10 cellular contexts compared by ENCODE assay signal in genomic region chr13:106104281-106104901, GRCh38.
A peak's percentile ranks its signal among the peaks of the same experiment; 100 is the strongest.
DNase-seq lines count a peak whose midpoint lies in the region; ATAC-seq and TF ChIP-seq lines count a peak whose summit lies in the region.
"Had no signal": no experiment of that assay in that cellular context is flagged by ENCODE, and none has a peak within 500 bp of the region (broad histone marks: within the 10 kb centered on the region; RNA-seq: fewer than 3 reads in every experiment).

No MANE protein-coding gene starts in this region.

- no peaks in the 10 kb centered on the region for H3K36me3 Mint-ChIP-seq in HFFc6 (ENCODE audit: low read depth)

- DNase-seq in HFFc6 (peak; percentile 89), SK-N-SH (no peak), fibroblast of mammary gland (ENCODE audit: low read depth) (peak; percentile 94), smooth muscle cell (lab: John Stamatoyannopoulos, UW; ENCODE audit: unreplicated experiment) (no peak), cerebellum (ENCODE audit: low spot score) (no peak), right atrium auricular region (ENCODE audit: low spot score) (no peak)
- DNase-seq in stimulated activated naive CD4-positive, alpha-beta T cell (lab: John Stamatoyannopoulos, UW): no peak
- DNase-seq: activated gamma-delta T cell; stimulated activated CD4-positive, alpha-beta T cell treated with anti-CD3 and anti-CD28 coated beads, Interleukin-15, amount 100 ng/mL, for 24 hours had no signal

- no peaks in the 10 kb centered on the region for H3K9me2 ChIP-seq in SK-N-SH

- no peak for TF ChIP-seq RAD21 in SK-N-SH (IDR thresholded peaks at IDR 0.05; ENCODE audit: low read length)

- no peaks in the 10 kb centered on the region for H4K20me1 ChIP-seq in SK-N-SH (ENCODE audit: insufficient read depth)
- H4K20me1 ChIP-seq in smooth muscle cell (ENCODE audit: low read depth): no peaks in the 10 kb centered on the region

- TF ChIP-seq EP300 in SK-N-SH (IDR thresholded peaks at IDR 0.05; ENCODE audit: borderline replicate concordance in 1 of 2, low read depth in 1 of 2, low read length in 1 of 2): peak in 1 of 2 experiments; percentile 65; a peak in 1 of 4 replicates

- TF ChIP-seq CTCF in HFFc6 (IDR thresholded peaks at IDR 0.05): no peak
- no peak for TF ChIP-seq CTCF in SK-N-SH (IDR thresholded peaks at IDR 0.05)
- no peak for TF ChIP-seq CTCF in fibroblast of mammary gland (conservative IDR thresholded peaks at IDR 0.05; ENCODE audit: control insufficient read depth, insufficient read depth, low read depth, low read length)
- TF ChIP-seq CTCF in smooth muscle cell (IDR thresholded peaks at IDR 0.05; ENCODE audit: borderline replicate concordance, insufficient read depth, poor library complexity, severe bottlenecking): no peak
- no peak for TF ChIP-seq CTCF in right atrium auricular region (IDR thresholded peaks at IDR 0.05)

- no peaks in the 10 kb centered on the region for H3K27me3 ChIP-seq in SK-N-SH (ENCODE audit: insufficient read depth)
- H3K27me3 ChIP-seq in smooth muscle cell (ENCODE audit: low read depth): no peaks in the 10 kb centered on the region
- no peaks in the 10 kb centered on the region for H3K27me3 ChIP-seq in right atrium auricular region

- POLR2A ChIA-PET in SK-N-SH (lab: Yijun Ruan, JAX): no interaction called here

- H3K4me3 Mint-ChIP-seq in HFFc6: peak overlapping the region; percentile 76

- H3K9me3 ChIP-seq in SK-N-SH (no peaks in the 10 kb centered on the region), smooth muscle cell (replicated peaks; ENCODE audit: low read depth) (no peaks in the 10 kb centered on the region), right atrium auricular region (no peaks in the 10 kb centered on the region)

- CTCF ChIA-PET in SK-N-SH (lab: Yijun Ruan, JAX): interaction anchor here (1.3 kb wide), 1 partner anchor 432 kb away, joined by 3 read pairs; no protein-coding TSS in a partner anchor

- H3K4me2 ChIP-seq in SK-N-SH (peak overlapping the region; percentile 57; the same call in 1 of the 2 replicates), smooth muscle cell (peak overlapping the region; percentile 62)

- H3K4me3 ChIP-seq in SK-N-SH (ENCODE audit: low read depth in 2 of 2, low read length in 1 of 2) (no peak overlapping the region), fibroblast of mammary gland (ENCODE audit: control insufficient read depth, low read depth, low read length) (no peak overlapping the region), smooth muscle cell (no peak overlapping the region), right atrium auricular region (no peak overlapping the region)

- H3K27ac ChIP-seq in SK-N-SH (ENCODE audit: low read depth in 2 of 2, low read length in 1 of 2) (peak overlapping the region in 1 of 2 experiments; percentile 90; a peak in 2 of 4 replicates), smooth muscle cell (ENCODE audit: low read depth) (peak overlapping the region; percentile 96), right atrium auricular region (no peak overlapping the region)

- H2AFZ ChIP-seq in SK-N-SH (ENCODE audit: low read depth) (peak overlapping the region; percentile 60; the same call in 1 of the 2 replicates), smooth muscle cell (ENCODE audit: low read depth) (peak overlapping the region; percentile 6)

- H3K27ac Mint-ChIP-seq in HFFc6: peak overlapping the region; percentile 95

- peaks cover 0 to 19% of the 10 kb centered on the region in 2 experiments for H3K4me1 ChIP-seq in SK-N-SH (ENCODE audit: control insufficient read depth in 1 of 2, insufficient read depth in 2 of 2, low read depth in 1 of 2, low read length in 1 of 2)
- H3K4me1 ChIP-seq in smooth muscle cell (ENCODE audit: low read depth): peaks cover 32% of the 10 kb centered on the region
- H3K4me1 ChIP-seq in right atrium auricular region: no peaks in the 10 kb centered on the region

- no peaks in the 10 kb centered on the region for H3K27me3 Mint-ChIP-seq in HFFc6 (ENCODE audit: insufficient read depth)

- H3K9me3 Mint-ChIP-seq in HFFc6: no peaks in the 10 kb centered on the region

- peaks cover 19% of the 10 kb centered on the region for H3F3A ChIP-seq in SK-N-SH (replicated peaks; ENCODE audit: insufficient read depth)
- H3F3A ChIP-seq in smooth muscle cell (ENCODE audit: low read depth): peaks cover 11% of the 10 kb centered on the region

- 55% methylated on average over 3 of the region's 3 CpGs for WGBS in SK-N-SH (ENCODE audit: low lambda C conversion rate)
- 51% methylated on average over 3 of the region's 3 CpGs for WGBS in smooth muscle cell (ENCODE audit: low lambda C conversion rate)

- H3K79me2 ChIP-seq in SK-N-SH (ENCODE audit: insufficient read depth) (no peaks in the 10 kb centered on the region), smooth muscle cell (ENCODE audit: low read depth) (no peaks in the 10 kb centered on the region)

- H3K4me1 Mint-ChIP-seq in HFFc6 (ENCODE audit: low read depth): peaks cover 72% of the 10 kb centered on the region

- H3K9ac ChIP-seq in SK-N-SH (no peak overlapping the region), smooth muscle cell (ENCODE audit: low read depth) (peak overlapping the region; percentile 73)

- ATAC-seq in HG02973 (IDR thresholded peaks at IDR 0.05; ENCODE audit: unreplicated experiment): no peak

- H3K36me3 ChIP-seq in SK-N-SH (replicated peaks in 1 of 2; ENCODE audit: control insufficient read depth in 1 of 2, insufficient read depth in 2 of 2, low read length in 1 of 2) (no peaks in the 10 kb centered on the region), smooth muscle cell (ENCODE audit: low read depth) (no peaks in the 10 kb centered on the region), right atrium auricular region (no peaks in the 10 kb centered on the region)

TF ChIP-seq in SK-N-SH, 30 proteins besides CTCF, POLR2A, EP300 and RAD21:
- TF ChIP-seq NFIC (IDR thresholded peaks at IDR 0.05; ENCODE audit: borderline replicate concordance) (peak; percentile 63), JUND (IDR thresholded peaks at IDR 0.05) (peak; percentile 87), PBX3 (IDR thresholded peaks at IDR 0.05) (peak; percentile 44), SMC3 (IDR thresholded peaks at IDR 0.05; ENCODE audit: low read depth, low read length) (no peak), CHD2 (IDR thresholded peaks at IDR 0.05; ENCODE audit: low read length, partially characterized antibody) (no peak), TEAD4 (IDR thresholded peaks at IDR 0.05; ENCODE audit: borderline replicate concordance, insufficient read depth) (peak; percentile 80; the same call in 1 of the 2 replicates), TCF12 (IDR thresholded peaks at IDR 0.05) (peak; percentile 71), USF1 (IDR thresholded peaks at IDR 0.05; ENCODE audit: borderline replicate concordance, low read depth) (no peak), FOSL2 (IDR thresholded peaks at IDR 0.05; ENCODE audit: borderline replicate concordance, low read depth) (peak; percentile 89)
TF ChIP-seq in SK-N-SH: peak in this region for 6.

Comparison
In these comparisons a context has a peak if more than half of its experiments do, and no peak if none do; other contexts are left out.
1. DNase-seq: peak in HFFc6 (single experiment) and fibroblast of mammary gland (single experiment); none in SK-N-SH (single experiment), smooth muscle cell (single experiment), stimulated activated naive CD4-positive, alpha-beta T cell (0 of 6), cerebellum (single experiment) and right atrium auricular region (single experiment).